ENCODE assay signal across 1 cellular context in genomic region chr7:37918526-37918925, GRCh38.
TF ChIP-seq lines count a peak whose summit lies in the region.

No MANE protein-coding gene starts in this region.

TF ChIP-seq in GM23338, 12 proteins besides CTCF, POLR2A, EP300 and RAD21 (continued from another document):
- no peak for TF ChIP-seq ZNF462 (CRISPR knock-in tag; IDR thresholded peaks at IDR 0.05)
- TF ChIP-seq EZH2 (IDR thresholded peaks at IDR 0.05; ENCODE audit: low read depth, unreplicated experiment), result no peak
- no peak for TF ChIP-seq REST (IDR thresholded peaks at IDR 0.05; ENCODE audit: unreplicated experiment)
- no peak for TF ChIP-seq EZH2phosphoT487 (IDR thresholded peaks at IDR 0.05; ENCODE audit: unreplicated experiment)
- TF ChIP-seq ZNF331 (CRISPR knock-in tag; IDR thresholded peaks at IDR 0.05; ENCODE audit: low read depth), result no peak
- no peak for TF ChIP-seq STAT1 (IDR thresholded peaks at IDR 0.05; ENCODE audit: unreplicated experiment)
- TF ChIP-seq JUNB (IDR thresholded peaks at IDR 0.05; ENCODE audit: unreplicated experiment), result no peak
- no peak for TF ChIP-seq POLR2AphosphoS5 (IDR thresholded peaks at IDR 0.05; ENCODE audit: low read depth)
- TF ChIP-seq ETS1 (IDR thresholded peaks at IDR 0.05), result no peak
- TF ChIP-seq CREB1 (CRISPR knock-in tag; IDR thresholded peaks at IDR 0.05; ENCODE audit: low read depth), result no peak
